8 cellular contexts compared by ENCODE assay signal in genomic region chr19:19930417-19930816, GRCh38. TPM values are rescaled to one million over a fixed set of nuclear protein-coding genes. Genes with fewer than 3 reads are reported as not detected.
DNase-seq lines count a peak whose midpoint lies in the region; ATAC-seq, FAIRE-seq and TF ChIP-seq lines count a peak whose summit lies in the region.
"Not testable (repeated sequence)": the region's sequence is repeated elsewhere in the genome, so short reads cannot be mapped to it uniquely, and the experiment has no call there.

No MANE protein-coding gene starts in this region.

- not testable (repeated sequence) for H3K27me3 ChIP-seq in ascending aorta, right lobe of liver

- peak; percentile 53 for FAIRE-seq in GM12892 (lab: Jason Lieb, UNC)

- H3K9me3 ChIP-seq in ascending aorta, result peaks cover 8 to 65% of the 10 kb centered on the region in 2 donors
- H3K9me3 ChIP-seq in right lobe of liver, result peaks cover 0 to 29% (median 8%) of the 10 kb centered on the region in 4 donors

- H3K36me3 ChIP-seq in ascending aorta, result peaks cover 12 to 16% of the 10 kb centered on the region in 2 donors
- H3K36me3 ChIP-seq in right lobe of liver, result not testable (repeated sequence)

- not testable (repeated sequence) for H3K4me1 ChIP-seq in ascending aorta, right lobe of liver

- not testable (repeated sequence) for DNase-seq in GM12892 (ENCODE audit: insufficient read length); ascending aorta (ENCODE audit: low spot score in 2 of 2); fibroblast of pulmonary artery (ENCODE audit: low read depth)
- peak; percentile 18 for DNase-seq in OCI-M1 (lab: John Stamatoyannopoulos, UW)
- peak; percentile 41 to 55 for DNase-seq in activated CD4-positive, alpha-beta T cell treated with anti-CD3 and anti-CD28 coated beads, Interleukin-2, amount 50 U/mL, for 48 hours
- peak in 1 of 3 donors; percentile 28 for DNase-seq in right lobe of liver
- DNase-seq in stimulated activated CD4-positive, alpha-beta T cell treated with anti-CD3 and anti-CD28 coated beads, Interleukin-1b, Interleukin-23, amount 100 ng/mL, for 48 hours, result peak; percentile 20

- H3K27ac ChIP-seq in 22Rv1, ascending aorta, right lobe of liver: not testable (repeated sequence)

- H3K4me3 ChIP-seq in ascending aorta; fibroblast of pulmonary artery (replicated peaks; ENCODE audit: low read depth, low read length); right lobe of liver: not testable (repeated sequence)

- not testable (repeated sequence) for ATAC-seq in right lobe of liver

- not testable (repeated sequence) for TF ChIP-seq POLR2A in GM12892 (IDR thresholded peaks at IDR 0.05; ENCODE audit: low read depth, low read length); right lobe of liver (IDR thresholded peaks at IDR 0.05)

- intact Hi-C loops in ascending aorta (cut with DNase I); right lobe of liver (cut with DNase I): not testable (repeated sequence)

- 51% methylated on average over 6 of the region's 7 CpGs for WGBS in right lobe of liver (ENCODE audit: insufficient coverage, low coverage, low lambda C conversion rate, missing lambda C conversion rate)

- TF ChIP-seq CTCF in 22Rv1 (IDR thresholded peaks at IDR 0.05) (peak; percentile 30), ascending aorta (IDR thresholded peaks at IDR 0.05) (peak; percentile 8 to 45 (median 18)), fibroblast of pulmonary artery (IDR thresholded peaks at IDR 0.05; ENCODE audit: low read length, missing control alignments) (peak; percentile 0), right lobe of liver (IDR thresholded peaks at IDR 0.05) (peak; percentile 19 to 49 (median 41))

RNA-seq across cellular contexts. Expression of gene ZNF93, which starts 29.7 kb away (rescaled TPM):
- polyA plus RNA-seq in GM12892 (2012; ENCODE audit: missing spikeins), result 13.8 TPM
- total RNA-seq in ascending aorta (2.9 TPM), right lobe of liver (1 to 10 TPM in 2 of 6 experiments, under 1 TPM in 4; 0.35 to 1.6 (median 0.81) TPM)
